34 cellular contexts compared by ENCODE assay signal in genomic region chr2:218585541-218585940, GRCh38.
"Had no signal": no experiment of that assay in that cellular context is flagged by ENCODE, and none has a peak within 500 bp of the region (broad histone marks: within the 10 kb centered on the region; RNA-seq: fewer than 3 reads in every experiment).

No MANE protein-coding gene starts in this region.

- H3K4me2 ChIP-seq: KMS-11 had no signal

- DNase-seq: Karpas-422, Kasumi-1, KG1, MG63, MM.1S, MV-4-11, NCI-H1048, NCI-H1092, NCI-H1092 treated with DMSO at 0.1 percent for 48 hours, NCI-H1105, NCI-H1105 treated with DMSO at 0.1 percent for 48 hours, NCI-H1417, NCI-H1417 treated with DMSO at 0.1 percent for 48 hours, NCI-H1436, NCI-H1436 treated with DMSO at 0.1 percent for 48 hours, NCI-H146, NCI-H1694, NCI-H1694 treated with DMSO at 0.1 percent for 48 hours, NCI-H187, NCI-H187 treated with DMSO at 0.1 percent for 48 hours, NCI-H1930, NCI-H2029, NCI-H2029 treated with DMSO at 0.1 percent for 48 hours, NCI-H2081, NCI-H2081 treated with DMSO at 0.1 percent for 48 hours, NCI-H2107, NCI-H2171, NCI-H2171 treated with DMSO at 0.1 percent for 48 hours, NCI-H2227 treated with DMSO at 0.1 percent for 48 hours, NCI-H226, NCI-H345, NCI-H446, NCI-H446 treated with DMSO at 0.1 percent for 48 hours had no signal

- H3K27me3 ChIP-seq: MG63 had no signal

- H3K4me3 ChIP-seq: MG63 had no signal

- H3K27ac ChIP-seq: KMS-11 had no signal

- H3K9me3 ChIP-seq: MG63 had no signal

- H3K9ac ChIP-seq: KMS-11 had no signal
